ENCODE assay signal across 30 cellular contexts in genomic region chr2:74302865-74303264, GRCh38.
"Had no signal": no experiment of that assay in that cellular context is flagged by ENCODE, and none has a peak within 500 bp of the region (broad histone marks: within the 10 kb centered on the region; RNA-seq: fewer than 3 reads in every experiment).

No MANE protein-coding gene starts in this region.

- H3K4me1 ChIP-seq: ascending aorta, breast epithelium, colonic mucosa, esophagus squamous epithelium, gastroesophageal sphincter had no signal

- H3K9me3 ChIP-seq: ascending aorta, breast epithelium, colonic mucosa, esophagus squamous epithelium had no signal

- FAIRE-seq: endometrium, endothelial cell of umbilical vein had no signal

- H3K4me3 ChIP-seq: ascending aorta, breast epithelium, cardiac muscle cell, colonic mucosa, esophagus squamous epithelium, gastroesophageal sphincter, heart right ventricle had no signal

- ATAC-seq: activated CD4-positive, CD25-positive, alpha-beta regulatory T cell treated with anti-CD3 and anti-CD28 coated beads, Interleukin-2, amount 50 U/mL, for 24 hours; activated naive CD4-positive, alpha-beta T cell treated with anti-CD3 and anti-CD28 coated beads, Interleukin-2, amount 50 U/mL, for 72 hours; activated T-cell treated with anti-CD3 and anti-CD28 coated beads, Interleukin-2, amount 50 U/mL, for 72 hours; gastroesophageal sphincter had no signal

- H3K27ac ChIP-seq: ascending aorta, breast epithelium, cardiac muscle cell, colonic mucosa, epithelial cell of prostate, esophagus squamous epithelium, gastroesophageal sphincter, heart right ventricle, WERI-Rb-1 had no signal

- DNase-seq: activated B cell treated with CpG ODN at 0.5 μM for 24 hours; activated CD4-positive, alpha-beta T cell treated with anti-CD3 and anti-CD28 coated beads for 48 hours; activated CD4-positive, alpha-beta T cell treated with anti-CD3 and anti-CD28 coated beads, Interleukin-2, amount 50 U/mL, for 1 hour; activated CD4-positive, alpha-beta T cell treated with anti-CD3 and anti-CD28 coated beads, Interleukin-2, amount 50 U/mL, for 48 hours; activated CD8-positive, alpha-beta memory T cell treated with anti-CD3 and anti-CD28 coated beads, Interleukin-2, amount 50 U/mL, for 48 hours; activated gamma-delta T cell; activated naive CD4-positive, alpha-beta T cell; activated naive CD4-positive, alpha-beta T cell treated with anti-CD3 and anti-CD28 coated beads, Interleukin-2, amount 10 ng/mL, durations not matched to agents 7 days and 5 days; activated naive CD8-positive, alpha-beta T cell treated with anti-CD3 and anti-CD28 coated beads, Interleukin-2, amount 10 ng/mL, durations not matched to agents 7 days and 5 days; activated T-cell treated with anti-CD3 and anti-CD28 coated beads for 4 hours; activated T-cell treated with anti-CD3 and anti-CD28 coated beads, Interleukin-2, amount 50 U/mL, for 24 hours; activated T-cell treated with anti-CD3 and anti-CD28 coated beads, Interleukin-2, amount 50 U/mL, for 72 hours; central memory CD4-positive, alpha-beta T cell; cerebellar nuclear complex; colonic mucosa; effector CD8-positive, alpha-beta T cell; esophagus squamous epithelium; foreskin melanocyte; heart right ventricle; T1000; WERI-Rb-1 had no signal

- H3K27me3 ChIP-seq: ascending aorta, breast epithelium, cardiac muscle cell, colonic mucosa, esophagus squamous epithelium, gastroesophageal sphincter, heart right ventricle had no signal

- H3K36me3 ChIP-seq: ascending aorta, breast epithelium, cardiac muscle cell, colonic mucosa, esophagus squamous epithelium had no signal
